Comparison of ENCODE assay signal across 21 cellular contexts in the genomic region with DNA sequence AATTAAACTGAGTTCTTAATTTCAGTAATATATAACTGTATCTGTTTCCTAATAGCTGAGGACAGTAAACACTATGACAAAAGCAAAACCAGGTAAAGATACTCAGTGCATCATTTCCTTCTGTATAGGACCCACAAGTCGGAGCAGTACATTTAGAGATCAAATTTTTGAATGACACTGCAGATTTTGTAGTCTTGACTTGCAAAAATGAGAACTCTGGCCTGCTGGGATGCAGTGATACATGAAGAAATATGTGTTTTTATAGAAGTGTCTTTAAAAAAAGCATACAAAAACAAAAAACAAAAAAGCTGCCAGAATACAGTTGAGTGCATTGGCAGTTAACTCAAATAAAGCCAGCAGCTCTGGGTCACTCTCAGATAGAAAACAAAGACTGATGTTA.
"Had no signal": no experiment of that assay in that cellular context is flagged by ENCODE, and none has a peak within 500 bp of the region (broad histone marks: within the 10 kb centered on the region; RNA-seq: fewer than 3 reads in every experiment).

No MANE protein-coding gene starts in this region.

- H3K9me3 Mint-ChIP-seq: activated naive CD4-positive, alpha-beta T cell treated with anti-CD3 and anti-CD28 coated beads for 36 hours; activated T-cell treated with anti-CD3 and anti-CD28 coated beads, Interleukin-2, amount 50 U/mL, for 4 hours; natural killer cell; type B pancreatic cell; WTC11 had no signal

- H3K27me3 ChIP-seq: cardiac muscle cell, spleen had no signal

- H3K9me3 ChIP-seq: prostate gland, spleen, thoracic aorta had no signal

- H3K4me1 ChIP-seq: prostate gland had no signal

- H3K27ac ChIP-seq: cardiac muscle cell, prostate gland, spleen, thoracic aorta had no signal

- H3K27ac Mint-ChIP-seq: activated naive CD4-positive, alpha-beta T cell treated with anti-CD3 and anti-CD28 coated beads for 36 hours; natural killer cell; type B pancreatic cell; WTC11 had no signal

- H3K4me1 Mint-ChIP-seq: natural killer cell, WTC11 had no signal

- DNase-seq: activated CD4-positive, alpha-beta T cell treated with anti-CD3 and anti-CD28 coated beads, Interleukin-2, amount 50 U/mL, for 4 hours; activated CD8-positive, alpha-beta memory T cell treated with anti-CD3 and anti-CD28 coated beads, Interleukin-2, amount 50 U/mL, for 48 hours; activated effector memory CD4-positive, alpha-beta T cell treated with Interleukin-2 at 50 U/mL for 16 hours; activated naive CD4-positive, alpha-beta T cell treated with anti-CD3 and anti-CD28 coated beads for 36 hours; activated T-cell treated with anti-CD3 and anti-CD28 coated beads, Interleukin-2, amount 50 U/mL, for 4 hours; effector CD4-positive, alpha-beta T cell; foreskin melanocyte; hippocampal formation; left ventricle myocardium superior; mammary epithelial cell; midbrain; natural killer cell; spleen; stimulated activated CD4-positive, alpha-beta T cell treated with anti-CD3 and anti-CD28 coated beads, Interleukin-4, amount 100 ng/mL, for 1 hour; stimulated activated naive CD4-positive, alpha-beta T cell; T-helper 9 cell had no signal

- H3K4me3 Mint-ChIP-seq: activated naive CD4-positive, alpha-beta T cell treated with anti-CD3 and anti-CD28 coated beads for 36 hours; activated T-cell treated with anti-CD3 and anti-CD28 coated beads, Interleukin-2, amount 50 U/mL, for 4 hours; natural killer cell; type B pancreatic cell; WTC11 had no signal

- H3K4me3 ChIP-seq: cardiac muscle cell, prostate gland, spleen, thoracic aorta had no signal

- H3K27me3 Mint-ChIP-seq: type B pancreatic cell had no signal
